In the genomic region with DNA sequence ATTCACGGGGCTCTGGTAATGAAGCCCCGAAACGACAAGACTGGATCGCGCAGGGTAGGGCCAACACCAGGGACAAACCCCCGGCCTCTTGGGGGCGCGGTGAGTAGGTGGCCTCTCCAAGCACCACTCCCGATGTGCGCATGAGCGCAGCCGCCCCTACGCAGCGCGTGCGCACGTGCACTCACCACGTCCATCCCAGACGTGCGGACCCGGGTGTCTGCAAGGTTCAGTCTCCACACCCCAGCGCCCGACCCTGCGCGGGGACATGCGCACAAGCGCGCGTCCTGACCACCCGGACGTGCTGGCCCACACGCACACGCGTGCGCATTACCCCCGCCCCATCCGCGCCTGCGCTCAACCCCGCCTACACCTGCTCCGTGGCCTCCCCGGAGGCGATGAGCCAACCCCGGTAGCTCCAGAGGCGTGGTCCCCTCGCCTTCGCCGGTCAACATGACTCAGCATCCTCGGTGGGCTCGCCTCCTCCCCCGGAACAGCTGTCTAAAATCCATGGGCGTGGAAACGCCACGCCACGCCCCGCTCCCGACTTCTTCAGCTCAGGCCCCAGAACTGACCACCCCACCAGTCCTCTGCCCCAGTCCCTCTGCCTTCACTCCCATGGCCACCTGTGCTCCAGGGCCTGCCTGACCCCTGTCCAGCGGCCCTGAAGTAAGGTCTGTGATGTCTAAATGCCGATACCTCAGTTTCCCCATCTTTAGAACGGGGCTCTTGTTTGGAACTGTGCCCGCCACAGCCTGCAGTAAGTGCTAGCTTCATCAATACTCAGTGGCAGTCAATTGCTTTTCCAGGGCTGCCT, we compare ENCODE assay signal across 8 cellular contexts. TPM values are rescaled to one million over a fixed set of nuclear protein-coding genes. Genes with fewer than 3 reads are reported as not detected.
A peak's percentile ranks its signal among the peaks of the same experiment; 100 is the strongest.
DNase-seq lines count a peak whose midpoint lies in the region; ATAC-seq and TF ChIP-seq lines count a peak whose summit lies in the region.

No MANE protein-coding gene starts in this region.

- H3K9me3 Mint-ChIP-seq in activated T-cell treated with anti-CD3 and anti-CD28 coated beads, Interleukin-2, amount 50 U/mL, for 24 hours: no peaks in the 10 kb centered on the region

- H3K36me3 ChIP-seq in esophagus muscularis mucosa (peaks cover 10 to 20% (median 16%) of the 10 kb centered on the region in 4 donors), muscle layer of duodenum (ENCODE audit: control insufficient read depth in 1 of 2, insufficient read depth in 2 of 2, low read length in 2 of 2) (peaks cover 7 to 11% of the 10 kb centered on the region in 2 donors)

- H3K4me3 Mint-ChIP-seq in activated T-cell treated with anti-CD3 and anti-CD28 coated beads, Interleukin-2, amount 50 U/mL, for 24 hours: peak overlapping the region; percentile 85

- peak overlapping the region; percentile 70 for H3K4me3 ChIP-seq in Jurkat, Clone E6-1 (ENCODE audit: low read length)
- H3K4me3 ChIP-seq in esophagus muscularis mucosa: peak overlapping the region; percentile 53 to 62 (median 54)
- H3K4me3 ChIP-seq in muscle layer of duodenum (ENCODE audit: low read depth in 1 of 2, low read length in 2 of 2): peak overlapping the region; percentile 67 to 69

- no peaks in the 10 kb centered on the region for H3K27me3 ChIP-seq in esophagus muscularis mucosa
- no peaks in the 10 kb centered on the region for H3K27me3 ChIP-seq in muscle layer of duodenum (ENCODE audit: low read depth, low read length)

- WGBS in esophagus muscularis mucosa: 1% methylated on average over 8 of the region's 61 CpGs

- H3K4me1 ChIP-seq in esophagus muscularis mucosa: peaks cover 7 to 23% (median 21%) of the 10 kb centered on the region in 4 donors
- H3K4me1 ChIP-seq in muscle layer of duodenum (ENCODE audit: control insufficient read depth in 1 of 2, insufficient read depth in 2 of 2, low read length in 2 of 2): peaks cover under 1 to 6% of the 10 kb centered on the region in 2 donors

- peak; percentile 76 for ATAC-seq in GM21717 (IDR thresholded peaks at IDR 0.05; ENCODE audit: unreplicated experiment)

- H3K36me3 Mint-ChIP-seq in activated T-cell treated with anti-CD3 and anti-CD28 coated beads, Interleukin-2, amount 50 U/mL, for 24 hours (ENCODE audit: low read depth): peaks cover 8% of the 10 kb centered on the region

- DNase-seq in DMS79 (lab: John Stamatoyannopoulos, UW) (peak; percentile 96), OCI-M2 (lab: John Stamatoyannopoulos, UW; ENCODE audit: unreplicated experiment) (peak; percentile 99), esophagus muscularis mucosa (ENCODE audit: extremely low spot score) (peak; percentile 99)
- DNase-seq in Jurkat, Clone E6-1 (ENCODE audit: low read depth, low spot score): peak; percentile 98
- peak; percentile 99 for DNase-seq in activated T-cell treated with anti-CD3 and anti-CD28 coated beads, Interleukin-2, amount 50 U/mL, for 24 hours
- peak; percentile 91 to 92 for DNase-seq in stimulated activated CD8-positive, alpha-beta memory T cell treated with anti-CD3 and anti-CD28 coated beads, Interleukin-7, amount 100 ng/mL, for 4 hours (ENCODE audit: low read depth in 2 of 2)

- H3K4me1 Mint-ChIP-seq in activated T-cell treated with anti-CD3 and anti-CD28 coated beads, Interleukin-2, amount 50 U/mL, for 24 hours (ENCODE audit: low read depth): peaks cover 36% of the 10 kb centered on the region

- H3K9me3 ChIP-seq in esophagus muscularis mucosa: no peaks in the 10 kb centered on the region
- no peaks in the 10 kb centered on the region for H3K9me3 ChIP-seq in muscle layer of duodenum (ENCODE audit: control insufficient read depth in 1 of 2, low read length in 2 of 2)

- no peaks in the 10 kb centered on the region for H3K27me3 Mint-ChIP-seq in activated T-cell treated with anti-CD3 and anti-CD28 coated beads, Interleukin-2, amount 50 U/mL, for 24 hours

- TF ChIP-seq EP300 in esophagus muscularis mucosa (IDR thresholded peaks at IDR 0.05): no peak

- TF ChIP-seq CTCF in esophagus muscularis mucosa (IDR thresholded peaks at IDR 0.05): peak; percentile 48 to 69 (median 66)

- H3K27ac Mint-ChIP-seq in activated T-cell treated with anti-CD3 and anti-CD28 coated beads, Interleukin-2, amount 50 U/mL, for 24 hours: peak overlapping the region; percentile 99

- H3K27ac ChIP-seq in esophagus muscularis mucosa (replicated peaks in 1 of 4): peak overlapping the region; percentile 80 to 90 (median 82)
- H3K27ac ChIP-seq in muscle layer of duodenum (ENCODE audit: low read length): peak overlapping the region; percentile 86

- intact Hi-C loops in esophagus muscularis mucosa (cut with DNase I): no loop called here

- no peak for TF ChIP-seq POLR2A in esophagus muscularis mucosa (IDR thresholded peaks at IDR 0.05; ENCODE audit: low read depth)

RNA-seq across cellular contexts. Expression of a gene that starts 5.6 kb away (rescaled TPM):
- polyA plus RNA-seq in Jurkat, Clone E6-1 (2012; ENCODE audit: insufficient read depth, insufficient read length): 407 TPM
- total RNA-seq in esophagus muscularis mucosa: 100 to 1,000 TPM; 121 to 313 (median 212) TPM

RNA-seq across cellular contexts. Expression of a gene that starts 44.9 kb away (rescaled TPM):
- polyA plus RNA-seq in Jurkat, Clone E6-1 (2012; ENCODE audit: insufficient read depth, insufficient read length): 50.0 TPM
- 10 to 100 TPM in 3 of 4 donors, 1 to 10 TPM in 1; 8.6 to 14.8 (median 12.5) TPM for total RNA-seq in esophagus muscularis mucosa

Comparison
In these comparisons a context has a peak if more than half of its experiments do, and no peak if none do; other contexts are left out.
1. Peak in every context shown above with its lines: DNase-seq, ATAC-seq, H3K4me3 ChIP-seq and H3K27ac ChIP-seq.